ENCODE assay signal across 12 cellular contexts in genomic region chr1:159121526-159121925, GRCh38. TPM values are rescaled to one million over a fixed set of nuclear protein-coding genes. Genes with fewer than 3 reads are reported as not detected.
A peak's percentile ranks its signal among the peaks of the same experiment; 100 is the strongest.
DNase-seq lines count a peak whose midpoint lies in the region; ATAC-seq, FAIRE-seq and TF ChIP-seq lines count a peak whose summit lies in the region.
"Had no signal": no experiment of that assay in that cellular context is flagged by ENCODE, and none has a peak within 500 bp of the region (broad histone marks: within the 10 kb centered on the region; RNA-seq: fewer than 3 reads in every experiment).

No MANE protein-coding gene starts in this region.

- H2BK120ac ChIP-seq in H9 (ENCODE audit: low read depth, low read length, poor library complexity, severe bottlenecking), result no peak overlapping the region

- H2BK12ac ChIP-seq in H9 (ENCODE audit: insufficient read length, low read depth, low read length), result no peak overlapping the region

- no peak overlapping the region for H2AFZ ChIP-seq in H9 (ENCODE audit: low read length)

- H3K18ac ChIP-seq in H9 (ENCODE audit: insufficient read length, low read depth, low read length), result no peak overlapping the region

- H3K4me1 ChIP-seq in kidney (ENCODE audit: control insufficient read depth in 1 of 2, insufficient read depth in 1 of 2, low read depth in 1 of 2, low read length in 2 of 2) (no peaks in the 10 kb centered on the region), H9 (ENCODE audit: insufficient read depth, low read length) (peaks cover 2% of the 10 kb centered on the region; the same call in 1 of the 2 replicates)
- H3K4me1 ChIP-seq: gastroesophageal sphincter had no signal

- H3K23me2 ChIP-seq in H9 (ENCODE audit: insufficient read length, low read depth, low read length, poor library complexity, severe bottlenecking), result no peaks in the 10 kb centered on the region

- no peaks in the 10 kb centered on the region for H3K36me3 Mint-ChIP-seq in H9 (ENCODE audit: insufficient read depth in 1 of 3, low read depth in 3 of 3)
- no peaks in the 10 kb centered on the region for H3K36me3 Mint-ChIP-seq in activated CD8-positive, alpha-beta memory T cell treated with anti-CD3 and anti-CD28 coated beads, Interleukin-2, amount 10 ng/mL, durations not matched to agents 7 days and 5 days

- H3K4me3 ChIP-seq in kidney (ENCODE audit: low read length in 2 of 2), result no peak overlapping the region
- H3K4me3 ChIP-seq: gastroesophageal sphincter had no signal

- no peaks in the 10 kb centered on the region for H3K79me2 ChIP-seq in H9 (ENCODE audit: insufficient read depth, low read length)

- H3K4ac ChIP-seq in H9 (ENCODE audit: low read depth, low read length), result no peak overlapping the region

- H3K27me3 Mint-ChIP-seq in H9 (ENCODE audit: low read depth), result no peaks in the 10 kb centered on the region
- peaks cover 60% of the 10 kb centered on the region for H3K27me3 Mint-ChIP-seq in activated CD8-positive, alpha-beta memory T cell treated with anti-CD3 and anti-CD28 coated beads, Interleukin-2, amount 10 ng/mL, durations not matched to agents 7 days and 5 days

- no peaks in the 10 kb centered on the region for H3K27me3 ChIP-seq in H9 (ENCODE audit: insufficient read depth, low read length)

- no peak overlapping the region for H4K5ac ChIP-seq in H9 (ENCODE audit: insufficient read length, low read depth, low read length)

- peak; percentile 70 for ATAC-seq in GM18909 (IDR thresholded peaks at IDR 0.05; ENCODE audit: poor library complexity, unreplicated experiment)
- ATAC-seq in HG02588 (IDR thresholded peaks at IDR 0.05; ENCODE audit: unreplicated experiment), result peak; percentile 41
- ATAC-seq in HG03432 (IDR thresholded peaks at IDR 0.05; ENCODE audit: unreplicated experiment), result peak; percentile 73
- ATAC-seq in activated CD8-positive, alpha-beta memory T cell treated with anti-CD3 and anti-CD28 coated beads, Interleukin-2, amount 10 ng/mL, durations not matched to agents 7 days and 5 days, result no peak
- ATAC-seq: gastroesophageal sphincter had no signal

- no CpG with 5 or more reads among the region's 1 CpG for WGBS in H9 (ENCODE audit: extremely low coverage, insufficient read length, low lambda C conversion rate)

- TF ChIP-seq POLR2A in GM12891 (IDR thresholded peaks at IDR 0.05; ENCODE audit: low read depth, low read length), result no peak

- intact Hi-C loops in kidney (cut with DNase I), result no loop called here

- no peak overlapping the region for H3K4me2 ChIP-seq in H9 (ENCODE audit: insufficient read depth, insufficient read length, low read length)

- no peak overlapping the region for H2BK5ac ChIP-seq in H9 (ENCODE audit: insufficient read length, low read length)

- no peak overlapping the region for H4K8ac ChIP-seq in H9 (replicated peaks; ENCODE audit: insufficient read length, low read depth, low read length)

- CTCF ChIA-PET in activated CD8-positive, alpha-beta memory T cell treated with anti-CD3 and anti-CD28 coated beads, Interleukin-2, amount 10 ng/mL, durations not matched to agents 7 days and 5 days (lab: Charles Lee), result interaction anchor here (2.0 kb wide), 1 partner anchor 11 kb away, joined by 8 read pairs; no protein-coding TSS in a partner anchor

- no peak overlapping the region for H2AK5ac ChIP-seq in H9 (ENCODE audit: insufficient read length, low read length)

- no peaks in the 10 kb centered on the region for H3K36me3 ChIP-seq in kidney (ENCODE audit: control insufficient read depth in 1 of 2, insufficient read depth in 2 of 2, low read length in 2 of 2)
- H3K36me3 ChIP-seq: gastroesophageal sphincter had no signal

- H3K4me3 Mint-ChIP-seq in H9, result no peak overlapping the region
- H3K4me3 Mint-ChIP-seq in activated CD8-positive, alpha-beta memory T cell treated with anti-CD3 and anti-CD28 coated beads, Interleukin-2, amount 10 ng/mL, durations not matched to agents 7 days and 5 days, result no peak overlapping the region

- H3K56ac ChIP-seq in H9 (ENCODE audit: insufficient read length, low read depth, low read length), result no peak overlapping the region

- no peak overlapping the region for H3K14ac ChIP-seq in H9 (ENCODE audit: insufficient read depth, low read length)

- H3K79me1 ChIP-seq in H9 (ENCODE audit: insufficient read depth, low read depth, low read length, poor library complexity, severe bottlenecking), result no peaks in the 10 kb centered on the region

- no peaks in the 10 kb centered on the region for H3K9me3 Mint-ChIP-seq in H9
- no peaks in the 10 kb centered on the region for H3K9me3 Mint-ChIP-seq in activated CD8-positive, alpha-beta memory T cell treated with anti-CD3 and anti-CD28 coated beads, Interleukin-2, amount 10 ng/mL, durations not matched to agents 7 days and 5 days (ENCODE audit: low read depth)

- peaks cover 10 to 12% of the 10 kb centered on the region in 2 experiments for H3K4me1 Mint-ChIP-seq in H9
- peaks cover 14% of the 10 kb centered on the region for H3K4me1 Mint-ChIP-seq in activated CD8-positive, alpha-beta memory T cell treated with anti-CD3 and anti-CD28 coated beads, Interleukin-2, amount 10 ng/mL, durations not matched to agents 7 days and 5 days

- H3K9ac ChIP-seq in kidney (ENCODE audit: low read length in 2 of 2) (no peak overlapping the region), H9 (ENCODE audit: extremely low read depth, insufficient read length, low read length) (no peak overlapping the region)

- TF ChIP-seq CTCF in kidney (IDR thresholded peaks at IDR 0.05; ENCODE audit: borderline replicate concordance, extremely low read depth, insufficient read depth) (no peak), H9 (conservative IDR thresholded peaks at IDR 0.05) (no peak)

- no peak overlapping the region for H3K27ac ChIP-seq in kidney (ENCODE audit: low read depth in 2 of 2, low read length in 2 of 2)
- H3K27ac ChIP-seq in H9 (ENCODE audit: insufficient read length, low read depth, low read length), result no peak overlapping the region
- H3K27ac ChIP-seq: gastroesophageal sphincter had no signal

- H3K9me3 ChIP-seq in kidney (ENCODE audit: control insufficient read depth in 1 of 2, low read length in 2 of 2) (no peaks in the 10 kb centered on the region), H9 (ENCODE audit: control insufficient read depth, low read depth, low read length) (no peaks in the 10 kb centered on the region)

- H2BK15ac ChIP-seq in H9 (ENCODE audit: low read depth, low read length), result no peak overlapping the region

- no peak overlapping the region for H3K27ac Mint-ChIP-seq in H9
- H3K27ac Mint-ChIP-seq in activated CD8-positive, alpha-beta memory T cell treated with anti-CD3 and anti-CD28 coated beads, Interleukin-2, amount 10 ng/mL, durations not matched to agents 7 days and 5 days, result no peak overlapping the region

- no peak for DNase-seq in GM12891 (ENCODE audit: insufficient read length, low spot score)
- no peak for DNase-seq in kidney
- no peak for DNase-seq in H9
- DNase-seq in activated CD8-positive, alpha-beta memory T cell treated with anti-CD3 and anti-CD28 coated beads, Interleukin-2, amount 10 ng/mL, durations not matched to agents 7 days and 5 days, result no peak
- DNase-seq in occipital lobe (lab: John Stamatoyannopoulos, UW), result no peak
- DNase-seq: activated gamma-delta T cell treated with Interleukin-2 at 50 U/mL for 16 hours; C1 segment of cervical spinal cord; stimulated activated CD4-positive, alpha-beta T cell treated with anti-CD3 and anti-CD28 coated beads, Interleukin-2, amount 100 ng/mL, for 48 hours had no signal

- no peak overlapping the region for H4K91ac ChIP-seq in H9 (ENCODE audit: insufficient read length, low read depth, low read length)

- H4K20me1 ChIP-seq in H9 (ENCODE audit: control insufficient read depth, insufficient read depth, insufficient read length), result no peaks in the 10 kb centered on the region

- no peak overlapping the region for H2BK20ac ChIP-seq in H9 (ENCODE audit: low read depth, low read length, poor library complexity, severe bottlenecking)

- H3T11ph ChIP-seq in H9 (ENCODE audit: low read length), result no peak overlapping the region

- no peak overlapping the region for H3K23ac ChIP-seq in H9 (ENCODE audit: insufficient read length, low read depth, low read length)

- FAIRE-seq in GM12891 (lab: Jason Lieb, UNC) (no peak), kidney (lab: Jason Lieb, UNC) (no peak)

TF ChIP-seq in GM12891, 5 proteins besides CTCF, POLR2A, EP300 and RAD21:
- TF ChIP-seq POU2F2 (IDR thresholded peaks at IDR 0.05; ENCODE audit: low read depth, low read length) (0 out of 2 replicates have a peak, but pooled peaks have one; percentile 32), PAX5 (IDR thresholded peaks at IDR 0.05; ENCODE audit: insufficient read depth, low read length, severe bottlenecking) (no peak)
TF ChIP-seq in GM12891: peak in this region for 1.

RNA-seq across cellular contexts. Expression of gene AIM2, which starts 45.0 kb away (rescaled TPM):
- polyA plus RNA-seq in GM12891 (2012; ENCODE audit: low read depth, missing spikeins), result 14.5 TPM
- total RNA-seq in kidney (4.6 TPM), H9 (2021) (0.90 and 1.1 TPM in 2 replicates), occipital lobe (23.4 TPM)
- polyA plus RNA-seq in kidney (ENCODE audit: insufficient read depth, low read depth, low replicate concordance), result not detected
- total RNA-seq in activated CD8-positive, alpha-beta memory T cell treated with anti-CD3 and anti-CD28 coated beads, Interleukin-2, amount 10 ng/mL, durations not matched to agents 7 days and 5 days, result 10 to 100 TPM; 14.1 to 17.3 TPM

RNA-seq across cellular contexts. Expression of gene CADM3, which starts 49.9 kb away (rescaled TPM):
- polyA plus RNA-seq in GM12891 (2012; ENCODE audit: low read depth, missing spikeins), result 0.35 TPM
- 25.8 TPM for total RNA-seq in kidney
- 0.56 TPM for polyA plus RNA-seq in kidney (ENCODE audit: insufficient read depth, low read depth, low replicate concordance)
- 5.6 and 5.7 TPM in 2 replicates for total RNA-seq in H9 (2021)
- not detected for total RNA-seq in activated CD8-positive, alpha-beta memory T cell treated with anti-CD3 and anti-CD28 coated beads, Interleukin-2, amount 10 ng/mL, durations not matched to agents 7 days and 5 days
- total RNA-seq in occipital lobe, result 112 TPM
